ENCODE assay signal across 8 cellular contexts in the genomic region with DNA sequence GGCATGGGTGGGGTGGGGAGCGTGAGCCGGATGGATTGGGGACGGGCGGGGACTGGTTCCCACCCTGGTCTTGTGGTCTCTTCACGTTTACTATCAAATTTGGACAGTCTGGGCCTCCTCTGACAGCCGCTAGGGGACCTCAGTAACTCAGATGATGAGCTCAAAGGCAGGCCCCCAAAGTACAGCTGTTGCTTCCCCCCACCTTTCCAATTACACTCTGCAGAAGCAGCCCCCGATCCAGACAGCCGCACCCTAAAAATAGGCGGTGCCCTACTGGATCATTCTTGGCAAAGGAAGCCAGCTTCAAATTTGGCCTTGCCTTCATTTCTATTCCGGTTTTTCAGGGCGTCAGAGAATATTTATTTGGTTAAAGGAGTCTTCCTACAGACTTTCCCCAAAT. TPM values are rescaled to one million over a fixed set of nuclear protein-coding genes. Genes with fewer than 3 reads are reported as not detected.
DNase-seq lines count a peak whose midpoint lies in the region; ATAC-seq, FAIRE-seq and TF ChIP-seq lines count a peak whose summit lies in the region.

No MANE protein-coding gene starts in this region.

- no peaks in the 10 kb centered on the region for H3K4me1 ChIP-seq in mesendoderm (ENCODE audit: control insufficient read depth, low read depth, low read length)

- no peak overlapping the region for H2AK5ac ChIP-seq in mesendoderm (ENCODE audit: low read length)

- H3K27me3 ChIP-seq in bronchial epithelial cell (ENCODE audit: control insufficient read depth, insufficient read depth, low read length) (no peaks in the 10 kb centered on the region), mesendoderm (ENCODE audit: insufficient read depth, low read length, poor library complexity) (no peaks in the 10 kb centered on the region)

- no peak overlapping the region for H4K5ac ChIP-seq in mesendoderm (ENCODE audit: low read length)

- no peak overlapping the region for H3K23ac ChIP-seq in mesendoderm (ENCODE audit: low read length)

- peak; percentile 73 for TF ChIP-seq CTCF in GM12873 (IDR thresholded peaks at IDR 0.05; ENCODE audit: insufficient read depth, low read depth, low read length, missing control alignments)
- peak; percentile 71 for TF ChIP-seq CTCF in bronchial epithelial cell (IDR thresholded peaks at IDR 0.05; ENCODE audit: insufficient read depth, low read length, severe bottlenecking)

- no peak overlapping the region for H4K8ac ChIP-seq in mesendoderm (ENCODE audit: low read depth, low read length)

- ATAC-seq in HG03095 (IDR thresholded peaks at IDR 0.05; ENCODE audit: unreplicated experiment): no peak

- DNase-seq in OCI-M1 (lab: John Stamatoyannopoulos, UW): peak; percentile 68
- no peak for DNase-seq in bronchial epithelial cell (ENCODE audit: low read depth)
- DNase-seq in mesendoderm: peak; percentile 69
- DNase-seq in superior temporal gyrus (ENCODE audit: extremely low spot score): no peak
- no peak for DNase-seq in SHP77 treated with DMSO at 0.1 percent for 48 hours (lab: John Stamatoyannopoulos, UW)
- DNase-seq in NCI-H1092 (lab: John Stamatoyannopoulos, UW): no peak

- H2BK15ac ChIP-seq in mesendoderm (replicated peaks; ENCODE audit: low read depth): peak overlapping the region; percentile 3

- no peak overlapping the region for H3K4me2 ChIP-seq in mesendoderm (ENCODE audit: low read length)

- H3K36me3 ChIP-seq in bronchial epithelial cell (ENCODE audit: control insufficient read depth, insufficient read depth, low read length): no peaks in the 10 kb centered on the region
- no peaks in the 10 kb centered on the region for H3K36me3 ChIP-seq in mesendoderm (ENCODE audit: control insufficient read depth, insufficient read depth, low read length)

- no peaks in the 10 kb centered on the region for H3K79me1 ChIP-seq in mesendoderm (ENCODE audit: low read length)

- H2BK5ac ChIP-seq in mesendoderm (ENCODE audit: low read length): no peak overlapping the region

- H3K27ac ChIP-seq in mesendoderm (ENCODE audit: low read depth, low read length): no peak overlapping the region

- peak overlapping the region; percentile 44 for H3K18ac ChIP-seq in mesendoderm (ENCODE audit: low read length)

- peak overlapping the region; percentile 15 for H3K56ac ChIP-seq in mesendoderm (ENCODE audit: low read length)

- no peak overlapping the region for H2BK120ac ChIP-seq in mesendoderm (ENCODE audit: low read depth, low read length)

- H3K79me2 ChIP-seq in mesendoderm (ENCODE audit: control insufficient read depth, insufficient read depth, low read length): peaks cover 19% of the 10 kb centered on the region

- H3K4ac ChIP-seq in mesendoderm (ENCODE audit: low read depth, low read length): no peak overlapping the region

- FAIRE-seq in bronchial epithelial cell (lab: Jason Lieb, UNC): no peak

- WGBS in mesendoderm (ENCODE audit: extremely low coverage, insufficient coverage, low lambda C conversion rate): no CpG with 5 or more reads among the region's 11 CpGs

- H3K4me3 ChIP-seq in bronchial epithelial cell (ENCODE audit: low read depth, low read length) (no peak overlapping the region), mesendoderm (ENCODE audit: low read length) (no peak overlapping the region)

- H3K9ac ChIP-seq in mesendoderm (ENCODE audit: low read length): no peak overlapping the region

RNA-seq across cellular contexts. Expression of gene FOXO1, which starts 1.9 kb away (rescaled TPM):
- 7.6 and 12.2 TPM in 2 replicates for total RNA-seq in bronchial epithelial cell
- 12.8 TPM for polyA plus RNA-seq in mesendoderm (2013, experiment 1 of 2)
- polyA plus RNA-seq in mesendoderm (2013, experiment 2 of 2): 13.3 TPM

Comparison
In these comparisons a context has a peak if more than half of its experiments do, and no peak if none do; other contexts are left out.
1. DNase-seq: peak in OCI-M1 (single experiment) and mesendoderm (single experiment); none in bronchial epithelial cell (single experiment), superior temporal gyrus (single experiment), SHP77 treated with DMSO at 0.1 percent for 48 hours (single experiment) and NCI-H1092 (single experiment).